In the genomic region with DNA sequence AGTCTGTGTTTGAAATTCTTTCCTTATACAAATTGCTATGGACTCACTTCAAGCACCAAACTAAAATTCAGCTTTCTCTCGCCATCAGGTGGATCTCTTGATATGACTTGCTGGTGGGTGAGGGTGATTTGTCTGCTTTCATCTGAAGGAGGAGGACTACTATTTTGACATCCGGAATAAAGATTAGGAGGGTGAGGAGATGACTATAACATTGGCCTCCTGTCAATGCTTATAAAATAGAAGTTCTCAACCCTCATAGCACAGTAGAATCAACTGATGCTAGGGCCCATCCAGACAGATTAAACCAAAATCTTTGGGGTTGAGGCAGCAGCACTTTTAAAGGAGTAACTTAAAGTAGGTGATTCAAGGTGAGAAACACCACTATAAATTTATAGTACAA, we compare ENCODE assay signal across 19 cellular contexts.
DNase-seq lines count a peak whose midpoint lies in the region; ATAC-seq, FAIRE-seq and TF ChIP-seq lines count a peak whose summit lies in the region.
"Had no signal": no experiment of that assay in that cellular context is flagged by ENCODE, and none has a peak within 500 bp of the region (broad histone marks: within the 10 kb centered on the region; RNA-seq: fewer than 3 reads in every experiment).

No MANE protein-coding gene starts in this region.

- ATAC-seq in K562 = no peak
- peak; percentile 11 for ATAC-seq in stimulated activated effector memory CD8-positive, alpha-beta T cell treated with anti-CD3 and anti-CD28 coated beads, Interleukin-12 subunit alpha, Interleukin-12 subunit beta, amount 100 ng/mL, for 72 hours

- no peak for FAIRE-seq in K562 (lab: Jason Lieb, UNC)
- no peak for FAIRE-seq in keratinocyte (lab: Jason Lieb, UNC)
- FAIRE-seq: A204.1, G401.6 had no signal

- H3K4me3 ChIP-seq in K562 (no peak overlapping the region), keratinocyte (ENCODE audit: control insufficient read depth in 2 of 3, extremely low read depth in 1 of 3, insufficient read depth in 2 of 3, low read depth in 1 of 3, low read length in 3 of 3) (no peak overlapping the region)
- H3K4me3 ChIP-seq: HAP-1 had no signal

- WGBS in K562 (ENCODE audit: insufficient coverage, low coverage, missing lambda C conversion rate) = 0% methylated on average over 2 of the region's 2 CpGs

- no peaks in the 10 kb centered on the region for H3K27me3 Mint-ChIP-seq in osteocyte (ENCODE audit: unreplicated experiment)
- H3K27me3 Mint-ChIP-seq: CD4-positive, CD25-positive, alpha-beta regulatory T cell had no signal

- H3K4me3 Mint-ChIP-seq in stimulated activated effector memory CD8-positive, alpha-beta T cell treated with anti-CD3 and anti-CD28 coated beads, Interleukin-12 subunit alpha, Interleukin-12 subunit beta, amount 100 ng/mL, for 72 hours = no peak overlapping the region
- no peak overlapping the region for H3K4me3 Mint-ChIP-seq in osteocyte (ENCODE audit: unreplicated experiment)
- H3K4me3 Mint-ChIP-seq: CD4-positive, CD25-positive, alpha-beta regulatory T cell; CD8-positive, alpha-beta memory T cell had no signal

- H3K27me3 ChIP-seq in K562 (ENCODE audit: control insufficient read depth in 2 of 2, insufficient read depth in 2 of 2, low read length in 2 of 2) (no peaks in the 10 kb centered on the region), keratinocyte (ENCODE audit: control insufficient read depth, extremely low read depth, insufficient read depth, low read length) (no peaks in the 10 kb centered on the region)
- H3K27me3 ChIP-seq: BE2C had no signal

- H3K9me3 ChIP-seq in K562 (replicated peaks; ENCODE audit: control insufficient read depth, insufficient read depth, low read depth, low read length) (no peaks in the 10 kb centered on the region), keratinocyte (ENCODE audit: control insufficient read depth, low read depth, low read length) (no peaks in the 10 kb centered on the region)
- H3K9me3 ChIP-seq: BE2C, HAP-1 had no signal

- no peaks in the 10 kb centered on the region for H3K36me3 Mint-ChIP-seq in stimulated activated effector memory CD8-positive, alpha-beta T cell treated with anti-CD3 and anti-CD28 coated beads, Interleukin-12 subunit alpha, Interleukin-12 subunit beta, amount 100 ng/mL, for 72 hours
- no peaks in the 10 kb centered on the region for H3K36me3 Mint-ChIP-seq in osteocyte (ENCODE audit: unreplicated experiment)
- H3K36me3 Mint-ChIP-seq: CD4-positive, CD25-positive, alpha-beta regulatory T cell; CD8-positive, alpha-beta memory T cell had no signal

- H3K9ac ChIP-seq in K562 (ENCODE audit: insufficient read depth in 1 of 2, low read depth in 2 of 2, low read length in 2 of 2) (no peak overlapping the region), keratinocyte (ENCODE audit: control insufficient read depth, extremely low read depth, insufficient read depth, low read length) (no peak overlapping the region)

- H3K4me1 ChIP-seq in K562 (replicated peaks in 1 of 2; ENCODE audit: control insufficient read depth in 2 of 2, insufficient read depth in 2 of 2, low read length in 2 of 2) (no peaks in the 10 kb centered on the region), keratinocyte (ENCODE audit: control insufficient read depth, extremely low read depth, insufficient read depth, low read length) (peaks cover 18% of the 10 kb centered on the region)
- H3K4me1 ChIP-seq: BE2C had no signal

- no peak overlapping the region for H2AFZ ChIP-seq in K562 (ENCODE audit: low read depth, low read length)
- H2AFZ ChIP-seq in keratinocyte (ENCODE audit: control insufficient read depth, low read length) = peak overlapping the region; percentile 56

- no peak for TF ChIP-seq POLR2A in K562 (conservative IDR thresholded peaks at IDR 0.05)

- TF ChIP-seq RAD21 in K562 (CRISPR knock-in tag; conservative IDR thresholded peaks at IDR 0.05 in 1 of 2, IDR thresholded peaks at IDR 0.05 in 1 of 2) = no peak

- POLR2A ChIA-PET in K562 (lab: Yijun Ruan, JAX) = interaction anchor here (0.8 kb wide), 2 partner anchors 9 to 13 kb away, joined by 3 to 5 read pairs; no protein-coding TSS in a partner anchor
- POLR2A ChIA-PET in GM10248 (lab: Yijun Ruan, JAX) = no interaction called here

- intact Hi-C loops in K562 (cut with micrococcal nuclease) = no loop called here

- H4K20me1 ChIP-seq in K562 (replicated peaks; ENCODE audit: control insufficient read depth, insufficient read depth, low read length) (no peaks in the 10 kb centered on the region), keratinocyte (ENCODE audit: control insufficient read depth, extremely low read depth, insufficient read depth, low read length) (no peaks in the 10 kb centered on the region)

- H3K27ac ChIP-seq in K562 (ENCODE audit: extremely low read depth, low read depth, low read length) = no peak overlapping the region
- no peak overlapping the region for H3K27ac ChIP-seq in keratinocyte (ENCODE audit: control insufficient read depth, insufficient read depth, low read length)
- H3K27ac ChIP-seq: HL-60 had no signal

- in situ Hi-C loops in K562 (cut with MboI) = no loop called here

- BruUV-seq in K562 (replicated peaks; lab: Mats Ljungman, UMichigan) = no TSS peak

- CTCF ChIA-PET in K562 (lab: Yijun Ruan, JAX; ENCODE audit: low intra/inter-chr PET ratio) (no interaction called here), GM10248 (lab: Yijun Ruan, JAX) (interaction anchor here (0.6 to 1.5 kb wide), 2 partner anchors 11 to 120 kb away, joined by 3 read pairs; no protein-coding TSS in a partner anchor)

- no peaks in the 10 kb centered on the region for H3K36me3 ChIP-seq in K562 (ENCODE audit: control insufficient read depth, insufficient read depth, low read length)
- H3K36me3 ChIP-seq in keratinocyte (ENCODE audit: control insufficient read depth in 2 of 2, extremely low read depth in 1 of 2, insufficient read depth in 2 of 2, low read length in 2 of 2) = no peaks in the 10 kb centered on the region
- H3K36me3 ChIP-seq: BE2C, HAP-1 had no signal

- no peaks in the 10 kb centered on the region for H3K79me2 ChIP-seq in K562 (ENCODE audit: control insufficient read depth, insufficient read depth, low read length)
- no peaks in the 10 kb centered on the region for H3K79me2 ChIP-seq in keratinocyte (ENCODE audit: control insufficient read depth, insufficient read depth, low read length)

- dilution Hi-C loops in keratinocyte (cut with MboI; ENCODE audit: extremely low pct_ligation_motif_present, low sequenced_read_pairs) = no loop called here

- no peak for TF ChIP-seq EP300 in K562 (IDR thresholded peaks at IDR 0.05; ENCODE audit: low read length)

- H3K4me1 Mint-ChIP-seq in stimulated activated effector memory CD8-positive, alpha-beta T cell treated with anti-CD3 and anti-CD28 coated beads, Interleukin-12 subunit alpha, Interleukin-12 subunit beta, amount 100 ng/mL, for 72 hours = no peaks in the 10 kb centered on the region
- peaks cover 36% of the 10 kb centered on the region for H3K4me1 Mint-ChIP-seq in osteocyte (ENCODE audit: unreplicated experiment)
- H3K4me1 Mint-ChIP-seq: CD4-positive, CD25-positive, alpha-beta regulatory T cell; CD8-positive, alpha-beta memory T cell had no signal

- H3K27ac Mint-ChIP-seq in stimulated activated effector memory CD8-positive, alpha-beta T cell treated with anti-CD3 and anti-CD28 coated beads, Interleukin-12 subunit alpha, Interleukin-12 subunit beta, amount 100 ng/mL, for 72 hours = no peak overlapping the region
- H3K27ac Mint-ChIP-seq in osteocyte (ENCODE audit: unreplicated experiment) = no peak overlapping the region
- H3K27ac Mint-ChIP-seq: CD4-positive, CD25-positive, alpha-beta regulatory T cell; CD8-positive, alpha-beta memory T cell had no signal

- H3K9me3 Mint-ChIP-seq in stimulated activated effector memory CD8-positive, alpha-beta T cell treated with anti-CD3 and anti-CD28 coated beads, Interleukin-12 subunit alpha, Interleukin-12 subunit beta, amount 100 ng/mL, for 72 hours = no peaks in the 10 kb centered on the region
- peaks cover 3% of the 10 kb centered on the region for H3K9me3 Mint-ChIP-seq in osteocyte (ENCODE audit: unreplicated experiment)
- H3K9me3 Mint-ChIP-seq: CD4-positive, CD25-positive, alpha-beta regulatory T cell had no signal

- H3K9me1 ChIP-seq in K562 (ENCODE audit: control insufficient read depth, insufficient read depth, low read length) (no peaks in the 10 kb centered on the region), keratinocyte (ENCODE audit: control insufficient read depth, extremely low read depth, insufficient read depth, low read length) (no peaks in the 10 kb centered on the region)

- H3K4me2 ChIP-seq in K562 (ENCODE audit: insufficient read depth, low read length) (no peak overlapping the region), keratinocyte (ENCODE audit: control insufficient read depth, extremely low read depth, insufficient read depth, low read depth, low read length) (no peak overlapping the region)

- DNase-seq in NCI-H446 treated with DMSO at 0.1 percent for 48 hours (lab: John Stamatoyannopoulos, UW) (peak; percentile 19), K562 (ENCODE audit: extremely low read depth in 1 of 4, low spot score in 3 of 4) (no peak), keratinocyte (ENCODE audit: low read depth, low spot score) (no peak), glomerular visceral epithelial cell (ENCODE audit: extremely low spot score) (no peak), osteocyte (ENCODE audit: extremely low spot score, unreplicated experiment) (no peak), GM10248 (ENCODE audit: extremely low spot score) (no peak)
- no peak for DNase-seq in stimulated activated effector memory CD8-positive, alpha-beta T cell treated with anti-CD3 and anti-CD28 coated beads, Interleukin-12 subunit alpha, Interleukin-12 subunit beta, amount 100 ng/mL, for 72 hours (ENCODE audit: low spot score in 2 of 2)
- DNase-seq: ACHN; BE2C; C1 segment of cervical spinal cord; CD4-positive, CD25-positive, alpha-beta regulatory T cell; CD8-positive, alpha-beta memory T cell; COR-L47; DMS 273 treated with DMSO at 0.1 percent for 48 hours; KBM-7 had no signal

- TF ChIP-seq CTCF in K562 (IDR thresholded peaks at IDR 0.05 in 2 of 3, conservative IDR thresholded peaks at IDR 0.05 in 1 of 3; ENCODE audit: insufficient read depth in 2 of 3, low read depth in 1 of 3, low read length in 3 of 3) (no peak), keratinocyte (optimal IDR thresholded peaks at IDR 0.05 in 1 of 3, IDR thresholded peaks at IDR 0.05 in 1 of 3, conservative IDR thresholded peaks at IDR 0.05 in 1 of 3; ENCODE audit: extremely low read depth in 1 of 3, insufficient read depth in 2 of 3, low read length in 3 of 3) (no peak), osteocyte (IDR thresholded peaks at IDR 0.05) (no peak), GM10248 (IDR thresholded peaks at IDR 0.05; ENCODE audit: control extremely low read depth, extremely low read depth, low read depth, missing control alignments) (no peak)

TF ChIP-seq in K562, 482 proteins besides CTCF, POLR2A, EP300 and RAD21 (continues in another document):
- TF ChIP-seq SAFB (IDR thresholded peaks at IDR 0.05; ENCODE audit: borderline replicate concordance, low read depth, low read length) (no peak), SMAD3 (CRISPR knock-in tag; conservative IDR thresholded peaks at IDR 0.05) (no peak), RBM39 (optimal IDR thresholded peaks at IDR 0.05; ENCODE audit: low read depth, low read length) (no peak), CREBBP (IDR thresholded peaks at IDR 0.05; ENCODE audit: low read depth, low read length) (no peak), ESRRB (CRISPR knock-in tag; IDR thresholded peaks at IDR 0.05; ENCODE audit: borderline replicate concordance) (no peak), STAG1 (CRISPR knock-in tag; IDR thresholded peaks at IDR 0.05; ENCODE audit: borderline replicate concordance) (no peak)
